9 cellular contexts compared by ENCODE assay signal in the genomic region with DNA sequence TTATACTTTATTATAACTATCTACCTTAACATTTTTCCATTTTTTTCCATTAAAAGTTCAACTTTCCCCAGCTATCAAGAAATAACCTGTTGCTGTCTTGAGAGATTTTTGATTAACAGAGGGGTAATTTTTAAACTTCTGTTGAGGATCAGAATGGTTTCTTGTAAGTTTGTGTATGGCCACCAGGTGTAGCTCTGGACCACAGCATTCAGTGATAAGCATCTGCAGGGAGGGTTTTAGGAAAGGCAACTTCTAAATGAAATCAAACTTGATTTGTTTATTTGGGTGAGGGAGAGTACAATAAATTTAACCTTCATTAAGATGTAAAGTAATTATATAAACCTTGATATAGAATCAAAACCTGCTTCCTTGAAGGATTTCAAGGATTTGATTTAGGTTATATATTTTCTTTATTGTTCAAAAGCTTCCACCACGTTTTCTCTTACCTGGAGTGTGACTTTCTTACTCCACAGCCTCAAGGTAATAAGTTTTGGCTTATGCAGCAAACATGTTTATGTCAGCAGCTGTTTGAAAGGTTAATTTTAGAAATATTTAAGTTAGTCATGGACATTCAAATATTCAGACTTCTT.
A peak's percentile ranks its signal among the peaks of the same experiment; 100 is the strongest.
DNase-seq lines count a peak whose midpoint lies in the region; ATAC-seq, FAIRE-seq and TF ChIP-seq lines count a peak whose summit lies in the region.
"Had no signal": no experiment of that assay in that cellular context is flagged by ENCODE, and none has a peak within 500 bp of the region (broad histone marks: within the 10 kb centered on the region; RNA-seq: fewer than 3 reads in every experiment).

No MANE protein-coding gene starts in this region.

- H2AFZ ChIP-seq in OCI-LY1 (ENCODE audit: low read length) (no peak overlapping the region), endothelial cell of umbilical vein (ENCODE audit: low read depth, low read length) (no peak overlapping the region)

- H3K9me2 ChIP-seq in OCI-LY1 (ENCODE audit: low read depth, low read length), result no peaks in the 10 kb centered on the region

- dilution Hi-C loops in endothelial cell of umbilical vein (cut with MboI; ENCODE audit: extremely low pct_ligation_motif_present, low sequenced_read_pairs), result no loop called here

- WGBS in aorta, 2 donors, result 50 to 58% methylated on average over 1 of the region's 1 CpG

- H4K20me1 ChIP-seq in OCI-LY1 (ENCODE audit: insufficient read depth, low read length) (no peaks in the 10 kb centered on the region), endothelial cell of umbilical vein (replicated peaks; ENCODE audit: control insufficient read depth, extremely low read depth, insufficient read depth, low read length) (no peaks in the 10 kb centered on the region)

- TF ChIP-seq CTCF in OCI-LY1 (IDR thresholded peaks at IDR 0.05; ENCODE audit: low read length) (peak; percentile 84), endothelial cell of umbilical vein (IDR thresholded peaks at IDR 0.05; ENCODE audit: extremely low read depth in 1 of 2, insufficient read depth in 1 of 2, low read depth in 1 of 2, low read length in 2 of 2) (peak; percentile 11 to 29)

- H3K36me3 ChIP-seq in H7 (replicated peaks; ENCODE audit: control insufficient read depth, insufficient read depth, low read length), result no peaks in the 10 kb centered on the region
- H3K36me3 ChIP-seq in OCI-LY1 (ENCODE audit: insufficient read depth, low read length), result no peaks in the 10 kb centered on the region
- H3K36me3 ChIP-seq in endothelial cell of umbilical vein (ENCODE audit: control insufficient read depth in 2 of 2, extremely low read depth in 1 of 2, insufficient read depth in 2 of 2, low read length in 2 of 2), result no peaks in the 10 kb centered on the region
- H3K36me3 ChIP-seq in aorta (ENCODE audit: control insufficient read depth in 1 of 2, insufficient read depth in 2 of 2, low read length in 1 of 2), result no peaks in the 10 kb centered on the region

- no peak for TF ChIP-seq POLR2A in endothelial cell of umbilical vein (IDR thresholded peaks at IDR 0.05; ENCODE audit: low read depth, low read length)

- no peak overlapping the region for H3K27ac ChIP-seq in OCI-LY1 (ENCODE audit: low read depth, low read length, poor library complexity, severe bottlenecking)
- H3K27ac ChIP-seq in endothelial cell of umbilical vein (ENCODE audit: insufficient read depth, low read depth, low read length), result no peak overlapping the region
- no peak overlapping the region for H3K27ac ChIP-seq in aorta (ENCODE audit: low read depth in 1 of 2, low read length in 2 of 2)

- intact Hi-C loops in endothelial cell of umbilical vein (cut with micrococcal nuclease), result loop anchor here (10.0 kb wide), 2 partner anchors 289 to 1231 kb away; no protein-coding TSS in a partner anchor
- intact Hi-C loops in aorta (cut with DNase I), result no loop called here

- DNase-seq in COR-L47 (lab: John Stamatoyannopoulos, UW), result peak; percentile 51
- DNase-seq in H7, result peak; percentile 27
- DNase-seq in endothelial cell of umbilical vein (ENCODE audit: low read depth, low spot score), result peak; percentile 15
- peak; percentile 13 for DNase-seq in retina
- no peak for DNase-seq in aorta
- no peak for DNase-seq in SKM-1 treated with dmso at 0.1 percent for 144 hours (lab: John Stamatoyannopoulos, UW; ENCODE audit: unreplicated experiment)

- no peak overlapping the region for H3K4me2 ChIP-seq in OCI-LY1 (ENCODE audit: low read length)
- H3K4me2 ChIP-seq in endothelial cell of umbilical vein (ENCODE audit: insufficient read depth, low read length), result no peak overlapping the region

- no peak for FAIRE-seq in endothelial cell of umbilical vein (lab: Jason Lieb, UNC)
- FAIRE-seq: frontal cortex had no signal

- CTCF ChIA-PET in endothelial cell of umbilical vein (lab: Charles Lee), result interaction anchor here (0.8 to 2.1 kb wide), 9 partner anchors 9 to 1236 kb away, joined by 3 to 11 read pairs (median 6); no protein-coding TSS in a partner anchor

- H3K4me1 ChIP-seq in OCI-LY1 (ENCODE audit: insufficient read depth, low read length, severe bottlenecking), result no peaks in the 10 kb centered on the region
- H3K4me1 ChIP-seq in endothelial cell of umbilical vein (ENCODE audit: control insufficient read depth, extremely low read depth, insufficient read depth, low read length), result no peaks in the 10 kb centered on the region
- no peaks in the 10 kb centered on the region for H3K4me1 ChIP-seq in aorta (ENCODE audit: control insufficient read depth in 1 of 2, insufficient read depth in 2 of 2, low read length in 2 of 2)

- H3K79me2 ChIP-seq in OCI-LY1 (ENCODE audit: insufficient read depth, low read length) (no peaks in the 10 kb centered on the region), endothelial cell of umbilical vein (ENCODE audit: control insufficient read depth, insufficient read depth, low read length) (no peaks in the 10 kb centered on the region)

- H3K27me3 ChIP-seq in H7 (ENCODE audit: control insufficient read depth, insufficient read depth, low read length) (no peaks in the 10 kb centered on the region), OCI-LY1 (ENCODE audit: insufficient read depth, low read length) (no peaks in the 10 kb centered on the region), endothelial cell of umbilical vein (ENCODE audit: control insufficient read depth in 2 of 2, insufficient read depth in 2 of 2, low read length in 2 of 2) (no peaks in the 10 kb centered on the region), aorta (ENCODE audit: control insufficient read depth in 1 of 2, insufficient read depth in 2 of 2, low read length in 1 of 2) (no peaks in the 10 kb centered on the region)

- no peak for ATAC-seq in aorta (ENCODE audit: low FRiP score)
- no peak for ATAC-seq in activated CD4-positive, CD25-positive, alpha-beta regulatory T cell treated with anti-CD3 and anti-CD28 coated beads, Interleukin-2, amount 50 U/mL, for 24 hours

- BruUV-seq in endothelial cell of umbilical vein (replicated peaks; lab: Mats Ljungman, UMichigan), result no TSS peak

- no peak overlapping the region for H3K4me3 ChIP-seq in H7 (ENCODE audit: insufficient read depth, low read depth, low read length)
- no peak overlapping the region for H3K4me3 ChIP-seq in OCI-LY1 (ENCODE audit: low read depth, low read length, poor library complexity, severe bottlenecking)
- H3K4me3 ChIP-seq in endothelial cell of umbilical vein (replicated peaks in 1 of 3; ENCODE audit: insufficient read depth in 1 of 3, low read depth in 1 of 3, low read length in 3 of 3), result no peak overlapping the region
- H3K4me3 ChIP-seq in aorta (ENCODE audit: low read length in 2 of 2), result no peak overlapping the region

- no peak overlapping the region for H3K9ac ChIP-seq in OCI-LY1 (ENCODE audit: low read length)
- H3K9ac ChIP-seq in endothelial cell of umbilical vein (replicated peaks; ENCODE audit: extremely low read depth, insufficient read depth, low read length), result no peak overlapping the region

- POLR2A ChIA-PET in endothelial cell of umbilical vein (lab: Charles Lee), result no interaction called here

- H3F3A ChIP-seq in OCI-LY1 (ENCODE audit: insufficient read depth, low read length), result 0 out of 2 replicates have a peak, but pooled peaks cover 4% of the 10 kb centered on the region

- no peaks in the 10 kb centered on the region for H3K9me1 ChIP-seq in endothelial cell of umbilical vein (replicated peaks; ENCODE audit: control insufficient read depth, extremely low read depth, insufficient read depth, low read length)

- H3K9me3 ChIP-seq in OCI-LY1 (ENCODE audit: low read length) (no peaks in the 10 kb centered on the region), endothelial cell of umbilical vein (replicated peaks; ENCODE audit: control insufficient read depth, insufficient read depth, low read length) (no peaks in the 10 kb centered on the region), aorta (ENCODE audit: control insufficient read depth, low read length) (no peaks in the 10 kb centered on the region)

TF ChIP-seq in endothelial cell of umbilical vein, 7 proteins besides CTCF, POLR2A, EP300 and RAD21:
- peak; percentile 85 for TF ChIP-seq GATA2 (IDR thresholded peaks at IDR 0.05; ENCODE audit: insufficient read depth, insufficient read length, low read depth, low read length)
- no peak for TF ChIP-seq EZH2 (IDR thresholded peaks at IDR 0.05; ENCODE audit: borderline replicate concordance, low read depth, low read length, severe bottlenecking)

Comparison
In these comparisons a context has a peak if more than half of its experiments do, and no peak if none do; other contexts are left out.
1. DNase-seq: peak in COR-L47 (single experiment), H7 (single experiment), endothelial cell of umbilical vein (single experiment) and retina (single experiment); none in aorta (0 of 2) and SKM-1 treated with dmso at 0.1 percent for 144 hours (single experiment).